Comparison of ENCODE assay signal across 30 cellular contexts in genomic region chr5:170076707-170077106, GRCh38. TPM values are rescaled to one million over a fixed set of nuclear protein-coding genes. Genes with fewer than 3 reads are reported as not detected.
"Had no signal": no experiment of that assay in that cellular context is flagged by ENCODE, and none has a peak within 500 bp of the region (broad histone marks: within the 10 kb centered on the region; RNA-seq: fewer than 3 reads in every experiment).

No MANE protein-coding gene starts in this region.

- H3K27me3 Mint-ChIP-seq: effector memory CD8-positive, alpha-beta T cell; naive thymus-derived CD8-positive, alpha-beta T cell; stimulated activated naive B cell treated with anti-CD40 and anti-IgM and Interleukin-4, amounts not matched to agents 10 μg/mL and 1 μg/mL and 100 μg/mL, for 72 hours had no signal

- H3K4me1 Mint-ChIP-seq: immature natural killer cell; naive thymus-derived CD8-positive, alpha-beta T cell; nephron progenitor cell; stimulated activated naive B cell treated with anti-CD40 and anti-IgM and Interleukin-4, amounts not matched to agents 10 μg/mL and 1 μg/mL and 100 μg/mL, for 72 hours had no signal

- ATAC-seq: effector memory CD8-positive, alpha-beta T cell; heart right ventricle; left ventricle myocardium superior; lower lobe of right lung; naive thymus-derived CD8-positive, alpha-beta T cell; sciatic nerve; stimulated activated naive B cell treated with anti-CD40 and anti-IgM and Interleukin-4, amounts not matched to agents 10 μg/mL and 1 μg/mL and 100 μg/mL, for 72 hours had no signal

- H3K9me3 Mint-ChIP-seq: effector memory CD8-positive, alpha-beta T cell; immature natural killer cell; naive thymus-derived CD8-positive, alpha-beta T cell; nephron progenitor cell; stimulated activated naive B cell treated with anti-CD40 and anti-IgM and Interleukin-4, amounts not matched to agents 10 μg/mL and 1 μg/mL and 100 μg/mL, for 72 hours had no signal

- DNase-seq: cortex of kidney; effector memory CD8-positive, alpha-beta T cell; erythroblast; esophagus squamous epithelium; foreskin melanocyte; glutamatergic neuron; heart right ventricle; hypothalamus; immature natural killer cell; left ventricle myocardium superior; lower lobe of right lung; naive thymus-derived CD8-positive, alpha-beta T cell; nephron progenitor cell; nucleus accumbens; stimulated activated CD4-positive, alpha-beta T cell treated with anti-CD3 and anti-CD28 coated beads, Interleukin-12 subunit alpha, Interleukin-12 subunit beta, amount 100 ng/mL, for 4 hours; stimulated activated CD4-positive, alpha-beta T cell treated with anti-CD3 and anti-CD28 coated beads, Interleukin-4, amount 100 ng/mL, for 4 hours; stimulated activated naive B cell treated with anti-CD40 and anti-IgM and Interleukin-4, amounts not matched to agents 10 μg/mL and 1 μg/mL and 100 μg/mL, for 72 hours; thyroid gland; trophoblast cell had no signal

- H3K4me3 Mint-ChIP-seq: effector memory CD8-positive, alpha-beta T cell; immature natural killer cell; naive thymus-derived CD8-positive, alpha-beta T cell; nephron progenitor cell; stimulated activated naive B cell treated with anti-CD40 and anti-IgM and Interleukin-4, amounts not matched to agents 10 μg/mL and 1 μg/mL and 100 μg/mL, for 72 hours had no signal

- H3K27ac Mint-ChIP-seq: naive thymus-derived CD8-positive, alpha-beta T cell; nephron progenitor cell; stimulated activated naive B cell treated with anti-CD40 and anti-IgM and Interleukin-4, amounts not matched to agents 10 μg/mL and 1 μg/mL and 100 μg/mL, for 72 hours had no signal

RNA-seq across cellular contexts. Expression of gene FOXI1, which starts 29.0 kb away (rescaled TPM):
- total RNA-seq: dermis microvascular lymphatic vessel endothelial cell; esophagus squamous epithelium; heart right ventricle; left ventricle myocardium superior; lower lobe of right lung; mesenteric fat pad; myocyte; naive thymus-derived CD8-positive, alpha-beta T cell; osteocyte; right atrium auricular region; sciatic nerve; smooth muscle cell; subcutaneous adipose tissue; temporal lobe; thyroid gland; ureter; vagina had no signal
